ENCODE assay signal across 19 cellular contexts in the genomic region with DNA sequence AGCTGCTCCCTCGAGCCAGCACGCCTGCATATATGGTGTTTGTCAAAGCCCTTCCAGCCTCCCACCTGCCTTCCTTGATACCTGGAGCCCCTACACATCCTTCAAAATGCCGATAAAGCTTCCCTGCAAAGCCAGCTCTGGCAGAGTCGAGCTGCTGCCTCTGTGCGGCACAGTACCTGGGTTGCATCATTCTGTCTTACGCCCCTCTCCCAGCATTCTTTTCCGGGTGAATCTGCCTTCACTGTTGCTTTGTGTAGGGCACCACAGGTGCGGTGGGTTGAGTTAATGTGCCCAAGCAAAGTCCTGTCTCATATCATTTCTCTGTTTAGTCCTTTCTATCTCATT. TPM values are rescaled to one million over a fixed set of nuclear protein-coding genes. Genes with fewer than 3 reads are reported as not detected.
DNase-seq lines count a peak whose midpoint lies in the region; ATAC-seq, FAIRE-seq and TF ChIP-seq lines count a peak whose summit lies in the region.
"Had no signal": no experiment of that assay in that cellular context is flagged by ENCODE, and none has a peak within 500 bp of the region (broad histone marks: within the 10 kb centered on the region; RNA-seq: fewer than 3 reads in every experiment).

No MANE protein-coding gene starts in this region.

- DNase-seq in BE2C (no peak), HuH-7 (ENCODE audit: low spot score) (peak; percentile 25), astrocyte (ENCODE audit: low read depth) (no peak), neural progenitor cell (ENCODE audit: low spot score) (no peak), ecto neural progenitor cell (ENCODE audit: low spot score) (no peak)
- no peak for DNase-seq in activated CD8-positive, alpha-beta memory T cell treated with anti-CD3 and anti-CD28 coated beads, Interleukin-2, amount 10 ng/mL, durations not matched to agents 7 days and 5 days
- DNase-seq: activated CD8-positive, alpha-beta memory T cell treated with anti-CD3 and anti-CD28 coated beads for 24 hours; activated gamma-delta T cell; brain microvascular endothelial cell; DMS153; left lung; NCI-H2107; sigmoid colon; stimulated activated CD4-positive, alpha-beta T cell treated with anti-CD3 and anti-CD28 coated beads, Interleukin-4, amount 100 ng/mL, for 24 hours had no signal

- peaks cover 15% of the 10 kb centered on the region for H3K4me1 Mint-ChIP-seq in astrocyte (ENCODE audit: low read depth, unreplicated experiment)
- peaks cover 25% of the 10 kb centered on the region for H3K4me1 Mint-ChIP-seq in neural progenitor cell
- peaks cover 8% of the 10 kb centered on the region for H3K4me1 Mint-ChIP-seq in activated CD8-positive, alpha-beta memory T cell treated with anti-CD3 and anti-CD28 coated beads, Interleukin-2, amount 10 ng/mL, durations not matched to agents 7 days and 5 days

- H3K36me3 ChIP-seq in BE2C (no peaks in the 10 kb centered on the region), astrocyte (ENCODE audit: insufficient read depth, low read length) (no peaks in the 10 kb centered on the region), neural progenitor cell (no peaks in the 10 kb centered on the region)
- H3K36me3 ChIP-seq: brain microvascular endothelial cell, left lung, sigmoid colon had no signal

- H4K20me1 ChIP-seq in astrocyte (ENCODE audit: insufficient read depth, low read length) (no peaks in the 10 kb centered on the region), neural progenitor cell (ENCODE audit: low read depth) (no peaks in the 10 kb centered on the region)

- H3F3A ChIP-seq in neural progenitor cell (ENCODE audit: low read depth) = peaks cover 14% of the 10 kb centered on the region

- peak overlapping the region; percentile 12 for H3K27ac Mint-ChIP-seq in astrocyte (ENCODE audit: unreplicated experiment)
- H3K27ac Mint-ChIP-seq in neural progenitor cell = peak overlapping the region; percentile 59
- no peak overlapping the region for H3K27ac Mint-ChIP-seq in activated CD8-positive, alpha-beta memory T cell treated with anti-CD3 and anti-CD28 coated beads, Interleukin-2, amount 10 ng/mL, durations not matched to agents 7 days and 5 days

- ATAC-seq in GM21423 (IDR thresholded peaks at IDR 0.05; ENCODE audit: unreplicated experiment) (no peak), GM18870 (IDR thresholded peaks at IDR 0.05; ENCODE audit: unreplicated experiment) (no peak)
- no peak for ATAC-seq in activated CD8-positive, alpha-beta memory T cell treated with anti-CD3 and anti-CD28 coated beads, Interleukin-2, amount 10 ng/mL, durations not matched to agents 7 days and 5 days

- no peaks in the 10 kb centered on the region for H3K79me2 ChIP-seq in astrocyte (ENCODE audit: insufficient read depth, low read length)
- H3K79me2 ChIP-seq in neural progenitor cell (ENCODE audit: low read depth) = no peaks in the 10 kb centered on the region

- no peaks in the 10 kb centered on the region; the same call in none of the 2 replicates for H3K27me3 ChIP-seq in BE2C
- no peaks in the 10 kb centered on the region for H3K27me3 ChIP-seq in astrocyte (ENCODE audit: insufficient read depth, low read length)
- H3K27me3 ChIP-seq in neural progenitor cell = no peaks in the 10 kb centered on the region
- H3K27me3 ChIP-seq: brain microvascular endothelial cell had no signal

- H3K4me3 Mint-ChIP-seq in astrocyte (ENCODE audit: unreplicated experiment) = no peak overlapping the region
- H3K4me3 Mint-ChIP-seq in neural progenitor cell = no peak overlapping the region
- H3K4me3 Mint-ChIP-seq in activated CD8-positive, alpha-beta memory T cell treated with anti-CD3 and anti-CD28 coated beads, Interleukin-2, amount 10 ng/mL, durations not matched to agents 7 days and 5 days = no peak overlapping the region

- H3K9ac ChIP-seq in astrocyte (ENCODE audit: low read length) (no peak overlapping the region), neural progenitor cell (no peak overlapping the region)

- H2AFZ ChIP-seq in astrocyte (ENCODE audit: low read depth, low read length) = no peak overlapping the region
- peak overlapping the region; percentile 77 for H2AFZ ChIP-seq in neural progenitor cell (replicated peaks)

- TF ChIP-seq CTCF in BE2C (IDR thresholded peaks at IDR 0.05; ENCODE audit: low read depth, low read length) = no peak
- no peak for TF ChIP-seq CTCF in astrocyte (IDR thresholded peaks at IDR 0.05; ENCODE audit: insufficient read depth, low read depth, low read length)
- TF ChIP-seq CTCF in neural progenitor cell (IDR thresholded peaks at IDR 0.05) = no peak

- H3K9me3 ChIP-seq in BE2C (no peaks in the 10 kb centered on the region), astrocyte (ENCODE audit: insufficient read depth, low read depth, low read length) (no peaks in the 10 kb centered on the region), neural progenitor cell (ENCODE audit: low read depth) (no peaks in the 10 kb centered on the region)
- H3K9me3 ChIP-seq: left lung had no signal

- no peak overlapping the region for H3K4me2 ChIP-seq in astrocyte (ENCODE audit: low read length)
- H3K4me2 ChIP-seq in neural progenitor cell = no peak overlapping the region

- H3K36me3 Mint-ChIP-seq in astrocyte (ENCODE audit: low read depth, unreplicated experiment) (no peaks in the 10 kb centered on the region), neural progenitor cell (no peaks in the 10 kb centered on the region)
- H3K36me3 Mint-ChIP-seq in activated CD8-positive, alpha-beta memory T cell treated with anti-CD3 and anti-CD28 coated beads, Interleukin-2, amount 10 ng/mL, durations not matched to agents 7 days and 5 days = no peaks in the 10 kb centered on the region

- H3K4me3 ChIP-seq in BE2C (ENCODE audit: low read depth, low read length) (peak overlapping the region; percentile 49), astrocyte (ENCODE audit: insufficient read depth, low read depth, low read length) (no peak overlapping the region), neural progenitor cell (no peak overlapping the region)
- H3K4me3 ChIP-seq: left lung had no signal

- H3K4me1 ChIP-seq in BE2C = no peaks in the 10 kb centered on the region
- H3K4me1 ChIP-seq in astrocyte (ENCODE audit: insufficient read depth, low read length) = no peaks in the 10 kb centered on the region
- H3K4me1 ChIP-seq in neural progenitor cell = peaks cover 25% of the 10 kb centered on the region

- CTCF ChIA-PET in activated CD8-positive, alpha-beta memory T cell treated with anti-CD3 and anti-CD28 coated beads, Interleukin-2, amount 10 ng/mL, durations not matched to agents 7 days and 5 days (lab: Charles Lee) = interaction anchor here (0.7 to 1.9 kb wide), 3 partner anchors 28 to 66 kb away, joined by 4 to 5 read pairs (median 5); no protein-coding TSS in a partner anchor

- FAIRE-seq in astrocyte (lab: Jason Lieb, UNC) = no peak

- H3K27ac ChIP-seq in astrocyte (ENCODE audit: low read depth, low read length) (no peak overlapping the region), neural progenitor cell (no peak overlapping the region)
- H3K27ac ChIP-seq: brain microvascular endothelial cell had no signal

- peaks cover 4% of the 10 kb centered on the region for H3K9me3 Mint-ChIP-seq in astrocyte (ENCODE audit: unreplicated experiment)
- no peaks in the 10 kb centered on the region for H3K9me3 Mint-ChIP-seq in neural progenitor cell
- no peaks in the 10 kb centered on the region for H3K9me3 Mint-ChIP-seq in activated CD8-positive, alpha-beta memory T cell treated with anti-CD3 and anti-CD28 coated beads, Interleukin-2, amount 10 ng/mL, durations not matched to agents 7 days and 5 days (ENCODE audit: low read depth)

- H3K27me3 Mint-ChIP-seq in astrocyte (ENCODE audit: low read depth, unreplicated experiment) = peaks cover 18% of the 10 kb centered on the region
- peaks cover 6% of the 10 kb centered on the region for H3K27me3 Mint-ChIP-seq in neural progenitor cell (ENCODE audit: insufficient read depth, low read depth)
- peaks cover 53% of the 10 kb centered on the region for H3K27me3 Mint-ChIP-seq in activated CD8-positive, alpha-beta memory T cell treated with anti-CD3 and anti-CD28 coated beads, Interleukin-2, amount 10 ng/mL, durations not matched to agents 7 days and 5 days

RNA-seq across cellular contexts. Expression of a gene that starts 8.6 kb away (rescaled TPM):
- polyA plus RNA-seq in BE2C (2012; ENCODE audit: insufficient read depth, insufficient read length, low read depth) = not detected
- total RNA-seq in astrocyte = not detected in 2 replicates
- not detected in 2 replicates for total RNA-seq in neural progenitor cell (ENCODE audit: low replicate concordance)
- not detected for total RNA-seq in activated CD8-positive, alpha-beta memory T cell treated with anti-CD3 and anti-CD28 coated beads, Interleukin-2, amount 10 ng/mL, durations not matched to agents 7 days and 5 days
- total RNA-seq: MCF 10A, OCI-LY7 had no signal
- polyA plus RNA-seq: neural cell had no signal

RNA-seq across cellular contexts. Expression of a gene that starts 40.1 kb away (rescaled TPM):
- not detected for polyA plus RNA-seq in BE2C (2012; ENCODE audit: insufficient read depth, insufficient read length, low read depth)
- total RNA-seq in astrocyte (not detected in 2 replicates), neural progenitor cell (ENCODE audit: low replicate concordance) (not detected in 2 replicates)
- total RNA-seq in activated CD8-positive, alpha-beta memory T cell treated with anti-CD3 and anti-CD28 coated beads, Interleukin-2, amount 10 ng/mL, durations not matched to agents 7 days and 5 days = not detected
- total RNA-seq: MCF 10A, OCI-LY7, sigmoid colon had no signal
- polyA plus RNA-seq: neural cell, sigmoid colon had no signal
